Comparison of ENCODE assay signal across 14 cellular contexts in genomic region chr3:5071061-5071460, GRCh38. TPM values are rescaled to one million over a fixed set of nuclear protein-coding genes. Genes with fewer than 3 reads are reported as not detected.
DNase-seq lines count a peak whose midpoint lies in the region; ATAC-seq, FAIRE-seq and TF ChIP-seq lines count a peak whose summit lies in the region.
"Had no signal": no experiment of that assay in that cellular context is flagged by ENCODE, and none has a peak within 500 bp of the region (broad histone marks: within the 10 kb centered on the region; RNA-seq: fewer than 3 reads in every experiment).

No MANE protein-coding gene starts in this region.

- no peaks in the 10 kb centered on the region for H3K9me1 ChIP-seq in K562 (ENCODE audit: control insufficient read depth, insufficient read depth, low read length)

- no TSS peak for BruUV-seq in K562 (replicated peaks; lab: Mats Ljungman, UMichigan)

- CTCF ChIA-PET in K562 (lab: Yijun Ruan, JAX; ENCODE audit: low intra/inter-chr PET ratio) = no interaction called here

- H2AFZ ChIP-seq in K562 (ENCODE audit: low read depth, low read length) = 0 out of 2 replicates have a peak overlapping the region, but pooled peaks have one; percentile 7

- peaks cover 4 to 8% of the 10 kb centered on the region in 2 experiments; a peak in 3 of 5 replicates for H3K27me3 ChIP-seq in K562 (ENCODE audit: control insufficient read depth in 2 of 2, insufficient read depth in 2 of 2, low read length in 2 of 2)
- H3K27me3 ChIP-seq in left lung = no peaks in the 10 kb centered on the region
- H3K27me3 ChIP-seq: adrenal gland; BLaER1 treated with 17β-estradiol and CSF1 and Interleukin-3, amounts not matched to agents 10 nM and 100 nM; neutrophil had no signal

- ATAC-seq in K562 (peak; percentile 16; the same call in 1 of the 3 replicates), left lung (peak; percentile 38), GM21360 (IDR thresholded peaks at IDR 0.05; ENCODE audit: unreplicated experiment) (no peak)

- no peak for TF ChIP-seq POLR2A in K562 (conservative IDR thresholded peaks at IDR 0.05)

- intact Hi-C loops in K562 (cut with micrococcal nuclease) = loop anchor here (5.0 kb wide), 1 partner anchor 116 kb away; the partner anchor contains the start of gene EDEM1
- intact Hi-C loops in left lung (cut with DNase I) = no loop called here

- no peak overlapping the region for H3K4me2 ChIP-seq in K562 (ENCODE audit: insufficient read depth, low read length)

- H4K20me1 ChIP-seq in K562 (replicated peaks; ENCODE audit: control insufficient read depth, insufficient read depth, low read length) = no peaks in the 10 kb centered on the region
- H4K20me1 ChIP-seq: BLaER1 treated with 17β-estradiol and CSF1 and Interleukin-3, amounts not matched to agents 10 nM and 100 nM had no signal

- in situ Hi-C loops in ACHN (cut with HindIII; ENCODE audit: low pct_ligation_motif_present, low pct_unique_long_range_greater_than_20kb, low sequenced_read_pairs) (loop anchor here (25.0 kb wide), 1 partner anchor 359 kb away; no protein-coding TSS in a partner anchor), KBM-7 (cut with MboI; ENCODE audit: low pct_unique_long_range_greater_than_20kb, low sequenced_read_pairs) (loop anchor here (25.0 kb wide), 1 partner anchor 359 kb away; no protein-coding TSS in a partner anchor), K562 (cut with MboI) (no loop called here)

- H3K9ac ChIP-seq in K562 (ENCODE audit: insufficient read depth in 1 of 2, low read depth in 2 of 2, low read length in 2 of 2) = no peak overlapping the region
- H3K9ac ChIP-seq: BLaER1 treated with 17β-estradiol and CSF1 and Interleukin-3, amounts not matched to agents 10 nM and 100 nM had no signal

- no peaks in the 10 kb centered on the region for H3K79me2 ChIP-seq in K562 (ENCODE audit: control insufficient read depth, insufficient read depth, low read length)

- H3K36me3 ChIP-seq in K562 (ENCODE audit: control insufficient read depth, insufficient read depth, low read length) (no peaks in the 10 kb centered on the region), left lung (no peaks in the 10 kb centered on the region)
- H3K36me3 ChIP-seq: adrenal gland; BLaER1 treated with 17β-estradiol and CSF1 and Interleukin-3, amounts not matched to agents 10 nM and 100 nM; neutrophil had no signal

- H3K9me3 ChIP-seq in K562 (replicated peaks; ENCODE audit: control insufficient read depth, insufficient read depth, low read depth, low read length) (no peaks in the 10 kb centered on the region), left lung (no peaks in the 10 kb centered on the region)
- H3K9me3 ChIP-seq: adrenal gland; BLaER1 treated with 17β-estradiol and CSF1 and Interleukin-3, amounts not matched to agents 10 nM and 100 nM; neutrophil had no signal

- POLR2A ChIA-PET in K562 (lab: Yijun Ruan, JAX) = no interaction called here

- TF ChIP-seq CTCF in K562 (IDR thresholded peaks at IDR 0.05 in 2 of 3, conservative IDR thresholded peaks at IDR 0.05 in 1 of 3; ENCODE audit: insufficient read depth in 2 of 3, low read depth in 1 of 3, low read length in 3 of 3) (peak in 1 of 3 experiments; percentile 15; a peak in 1 of 6 replicates), left lung (IDR thresholded peaks at IDR 0.05) (no peak)

- H3K4me3 ChIP-seq in K562 (no peak overlapping the region), left lung (no peak overlapping the region)
- H3K4me3 ChIP-seq: adrenal gland; BLaER1 treated with 17β-estradiol and CSF1 and Interleukin-3, amounts not matched to agents 10 nM and 100 nM had no signal

- H3K27ac ChIP-seq in K562 (ENCODE audit: extremely low read depth, low read depth, low read length) (no peak overlapping the region), left lung (no peak overlapping the region)
- H3K27ac ChIP-seq: adrenal gland; BLaER1 treated with 17β-estradiol and CSF1 and Interleukin-3, amounts not matched to agents 10 nM and 100 nM; neutrophil had no signal

- no peak for TF ChIP-seq EP300 in K562 (IDR thresholded peaks at IDR 0.05; ENCODE audit: low read length)

- no peak for FAIRE-seq in K562 (lab: Jason Lieb, UNC)

- peak; percentile 8 for DNase-seq in ACHN
- DNase-seq in KBM-7 = peak; percentile 44
- no peak for DNase-seq in K562 (ENCODE audit: extremely low read depth in 1 of 4, low spot score in 3 of 4)
- no peak for DNase-seq in left lung
- no peak for DNase-seq in NCI-H524 treated with DMSO at 0.1 percent for 48 hours (lab: John Stamatoyannopoulos, UW)
- DNase-seq in nucleus accumbens (lab: John Stamatoyannopoulos, UW) = no peak
- DNase-seq in RPMI8226 = no peak
- DNase-seq: kidney glomerular epithelial cell; stimulated activated naive CD4-positive, alpha-beta T cell treated with Interleukin-2 at 50 U/mL for 16 hours; T-helper 1 cell had no signal

- 40% methylated on average over 7 of the region's 7 CpGs for WGBS in K562 (ENCODE audit: insufficient coverage, low coverage, missing lambda C conversion rate)

- H3K4me1 ChIP-seq in K562 (replicated peaks in 1 of 2; ENCODE audit: control insufficient read depth in 2 of 2, insufficient read depth in 2 of 2, low read length in 2 of 2) (peaks cover 3 to 4% of the 10 kb centered on the region in 2 experiments; a peak in 2 of 5 replicates), left lung (peaks cover 0 to 13% of the 10 kb centered on the region in 2 donors)
- H3K4me1 ChIP-seq: BLaER1 treated with 17β-estradiol and CSF1 and Interleukin-3, amounts not matched to agents 10 nM and 100 nM had no signal

- peak in 1 of 2 experiments; percentile 18; a peak in 2 of 4 replicates for TF ChIP-seq RAD21 in K562 (CRISPR knock-in tag; conservative IDR thresholded peaks at IDR 0.05 in 1 of 2, IDR thresholded peaks at IDR 0.05 in 1 of 2)

TF ChIP-seq in K562, 482 proteins besides CTCF, POLR2A, EP300 and RAD21:
- TF ChIP-seq TRIM25 (IDR thresholded peaks at IDR 0.05; ENCODE audit: borderline replicate concordance) = no peak
- TF ChIP-seq RBFOX2 (IDR thresholded peaks at IDR 0.05; ENCODE audit: low read depth, low read length) = no peak
- TF ChIP-seq MCM3 (IDR thresholded peaks at IDR 0.05) = no peak
- no peak for TF ChIP-seq CREB3 (tag; conservative IDR thresholded peaks at IDR 0.05; ENCODE audit: low read depth)
- no peak for TF ChIP-seq ZNF239 (CRISPR knock-in tag; IDR thresholded peaks at IDR 0.05)
- TF ChIP-seq ZNF384 (IDR thresholded peaks at IDR 0.05; ENCODE audit: low read depth, low read length) = no peak
- TF ChIP-seq ATF1 (CRISPR knock-in tag; IDR thresholded peaks at IDR 0.05) = no peak
- TF ChIP-seq ATF1 (tag; IDR thresholded peaks at IDR 0.05) = no peak
- TF ChIP-seq STAT5B (CRISPR knock-in tag; IDR thresholded peaks at IDR 0.05) = no peak
- TF ChIP-seq ZNF175 (CRISPR knock-in tag; IDR thresholded peaks at IDR 0.05; ENCODE audit: low read depth) = no peak
TF ChIP-seq in K562: peak in this region for 0.

RNA-seq across cellular contexts. Expression of gene ARL8B, which starts 51.0 kb away (rescaled TPM):
- total RNA-seq in K562 (2011; cell fraction: chromatin; rRNA removed; ENCODE audit: low replicate concordance) = 56.8 and 107 TPM in 2 replicates
- 39.1 and 40.5 TPM in 2 replicates for total RNA-seq in K562 (2011; cell fraction: nucleolus; rRNA removed)
- 58.4 and 98.3 TPM in 2 replicates for total RNA-seq in K562 (2011; cell fraction: nucleoplasm; rRNA removed)
- total RNA-seq in K562 (2014; rRNA removed) (26.7 and 28.5 TPM in 2 replicates), K562 (2014; rRNA removed; fragmentation: Illumina TruSeq; extraction: Trizol) (85.8 and 97.1 TPM in 2 replicates), K562 (2015; rRNA removed; fragmentation: Illumina TruSeq; extraction: Trizol) (86.1 and 96.4 TPM in 2 replicates), K562 (2021) (73.1 and 77.2 TPM in 2 replicates), left lung (10 to 100 TPM; 81.0 to 93.9 TPM)
- polyA plus RNA-seq in K562 (2011; rRNA removed) (54.2 and 92.2 TPM in 2 replicates), K562 (2014; fragmentation: Illumina TruSeq; extraction: Trizol) (79.2 and 99.4 TPM in 2 replicates), K562 (2014; fragmentation: Nextera tagmentation; extraction: Ambion mirVana) (10 to 100 TPM; 47.8 to 49.6 TPM), K562 (2014; rRNA removed) (42.3 and 58.0 TPM in 2 replicates)
- 25.6 and 49.0 TPM in 2 replicates for polyA plus RNA-seq in K562 (2011; cell fraction: cytosol; rRNA removed)
- polyA plus RNA-seq in K562 (2011; cell fraction: nucleus; rRNA removed) = 51.2 and 66.2 TPM in 2 replicates
- 72.7 and 118 TPM in 2 replicates for polyA plus RNA-seq in K562 (2012)
- polyA minus RNA-seq in K562 (2011; rRNA and poly(A)+ RNA removed) = 37.4 and 44.6 TPM in 2 replicates
- polyA minus RNA-seq in K562 (2011; cell fraction: cytosol; rRNA and poly(A)+ RNA removed) = 36.6 and 38.2 TPM in 2 replicates
- 20.3 and 24.0 TPM in 2 replicates for polyA minus RNA-seq in K562 (2011; cell fraction: nucleus; rRNA and poly(A)+ RNA removed)

Comparison
In these comparisons a context has a peak if more than half of its experiments do, and no peak if none do; other contexts are left out.
1. DNase-seq: peak in ACHN (single experiment) and KBM-7 (single experiment); none in K562 (0 of 4), left lung (0 of 2), NCI-H524 treated with DMSO at 0.1 percent for 48 hours (single experiment), nucleus accumbens (0 of 56) and RPMI8226 (single experiment).